Comparison of ENCODE assay signal across 8 cellular contexts in the genomic region with DNA sequence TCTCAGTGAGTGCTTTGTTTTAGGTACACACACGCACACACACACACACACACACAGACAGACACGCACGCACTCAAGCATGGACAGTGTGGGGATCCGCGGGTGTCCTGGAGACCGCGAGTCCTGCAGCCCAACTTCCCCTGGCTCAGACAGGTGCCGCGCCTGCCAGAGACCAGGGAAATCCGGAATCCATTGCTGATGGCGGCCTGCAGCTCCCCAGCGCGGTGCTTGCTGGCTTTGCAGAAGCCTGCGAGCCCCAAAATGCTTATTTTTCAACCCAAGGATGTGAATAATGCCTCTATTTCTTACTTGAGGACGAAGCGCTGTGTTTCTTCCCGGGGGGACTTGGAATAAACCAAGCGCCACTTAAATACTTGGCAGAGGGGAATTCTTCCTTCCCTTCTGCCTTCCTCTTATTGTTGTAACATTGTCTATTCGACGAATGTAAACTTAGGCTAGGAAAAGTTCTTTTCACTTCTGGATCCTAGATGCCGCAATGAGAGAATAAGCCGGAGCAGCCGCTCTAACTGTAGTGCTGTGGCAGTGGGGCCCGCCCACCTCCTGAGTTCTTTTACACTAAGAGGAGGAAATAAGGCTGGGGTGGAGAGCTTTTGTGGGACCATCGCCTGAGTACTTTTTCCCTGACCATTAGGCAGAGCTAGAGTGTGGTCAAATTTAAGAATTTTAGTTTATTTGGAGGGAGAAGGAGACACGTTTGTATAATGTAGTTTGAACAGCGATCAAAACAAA. TPM values are rescaled to one million over a fixed set of nuclear protein-coding genes. Genes with fewer than 3 reads are reported as not detected.
DNase-seq lines count a peak whose midpoint lies in the region; ATAC-seq and TF ChIP-seq lines count a peak whose summit lies in the region.

No MANE protein-coding gene starts in this region.

- WGBS in spleen, 5 donors, result 4 to 7% (median 6%) methylated on average over 25 to 27 of the region's 27 CpGs

- no peaks in the 10 kb centered on the region for H3K27me3 ChIP-seq in kidney epithelial cell (ENCODE audit: control insufficient read depth, insufficient read depth, low read length)
- H3K27me3 ChIP-seq in spleen (replicated peaks in 1 of 7), result peaks cover 2 to 39% (median 12%) of the 10 kb centered on the region in 7 donors

- H3K27ac ChIP-seq in spleen, result peak overlapping the region in 7 of 8 donors; percentile 66 to 83 (median 80)

- H3K4me3 ChIP-seq in GM12865 (ENCODE audit: low read depth, low read length) (peak overlapping the region; percentile 48), kidney epithelial cell (ENCODE audit: low read depth, low read length) (peak overlapping the region; percentile 65), spleen (peak overlapping the region; percentile 55 to 87 (median 65))

- peaks cover 18% of the 10 kb centered on the region for H3K36me3 Mint-ChIP-seq in T-helper 1 cell treated with Interleukin-12 subunit alpha and Interleukin-12 subunit beta and Interleukin-4 antibody, amounts not matched to agents 30 μg/mL and 1 μg/mL, for 36 hours (ENCODE audit: low read depth)
- H3K36me3 Mint-ChIP-seq in central memory CD8-positive, alpha-beta T cell (ENCODE audit: insufficient read depth), result no peaks in the 10 kb centered on the region

- TF ChIP-seq CTCF in GM12865 (IDR thresholded peaks at IDR 0.05; ENCODE audit: insufficient read depth, low read depth, low read length, missing control alignments) (peak; percentile 19), kidney epithelial cell (IDR thresholded peaks at IDR 0.05; ENCODE audit: insufficient read depth, low read length, poor library complexity, severe bottlenecking) (peak; percentile 59), spleen (IDR thresholded peaks at IDR 0.05 in 8 of 11, conservative IDR thresholded peaks at IDR 0.05 in 3 of 11) (peak in 1 of 11 experiments; percentile 12)

- peaks cover 31% of the 10 kb centered on the region for H3K27me3 Mint-ChIP-seq in T-helper 1 cell treated with Interleukin-12 subunit alpha and Interleukin-12 subunit beta and Interleukin-4 antibody, amounts not matched to agents 30 μg/mL and 1 μg/mL, for 36 hours (ENCODE audit: low read depth)
- H3K27me3 Mint-ChIP-seq in central memory CD8-positive, alpha-beta T cell, result peaks cover 36% of the 10 kb centered on the region

- H3K9me3 ChIP-seq in spleen, result no peaks in the 10 kb centered on the region

- no peaks in the 10 kb centered on the region for H3K9me3 Mint-ChIP-seq in T-helper 1 cell treated with Interleukin-12 subunit alpha and Interleukin-12 subunit beta and Interleukin-4 antibody, amounts not matched to agents 30 μg/mL and 1 μg/mL, for 36 hours
- H3K9me3 Mint-ChIP-seq in central memory CD8-positive, alpha-beta T cell, result no peaks in the 10 kb centered on the region

- DNase-seq in GM12865 (ENCODE audit: low read depth) (peak; percentile 29), kidney epithelial cell (ENCODE audit: low read depth) (no peak), spleen (peak; percentile 78), OCI-M2 (lab: John Stamatoyannopoulos, UW; ENCODE audit: unreplicated experiment) (no peak)
- DNase-seq in central memory CD8-positive, alpha-beta T cell (ENCODE audit: low spot score in 2 of 2), result no peak

- intact Hi-C loops in spleen (cut with DNase I; ENCODE audit: low total_unique reads), result no loop called here

- peaks cover 25% of the 10 kb centered on the region for H3K4me1 Mint-ChIP-seq in T-helper 1 cell treated with Interleukin-12 subunit alpha and Interleukin-12 subunit beta and Interleukin-4 antibody, amounts not matched to agents 30 μg/mL and 1 μg/mL, for 36 hours (ENCODE audit: low read depth)
- H3K4me1 Mint-ChIP-seq in central memory CD8-positive, alpha-beta T cell, result peaks cover 6% of the 10 kb centered on the region

- no peak overlapping the region for H3K27ac Mint-ChIP-seq in T-helper 1 cell treated with Interleukin-12 subunit alpha and Interleukin-12 subunit beta and Interleukin-4 antibody, amounts not matched to agents 30 μg/mL and 1 μg/mL, for 36 hours
- H3K27ac Mint-ChIP-seq in central memory CD8-positive, alpha-beta T cell (ENCODE audit: low read depth), result no peak overlapping the region

- H3K4me1 ChIP-seq in spleen, result peaks cover 0 to 41% (median 25%) of the 10 kb centered on the region in 6 donors

- peak overlapping the region; percentile 78 for H3K4me3 Mint-ChIP-seq in T-helper 1 cell treated with Interleukin-12 subunit alpha and Interleukin-12 subunit beta and Interleukin-4 antibody, amounts not matched to agents 30 μg/mL and 1 μg/mL, for 36 hours
- peak overlapping the region; percentile 62 for H3K4me3 Mint-ChIP-seq in central memory CD8-positive, alpha-beta T cell

- ATAC-seq in HG02981 (IDR thresholded peaks at IDR 0.05; ENCODE audit: unreplicated experiment) (peak; percentile 35), HG02623 (IDR thresholded peaks at IDR 0.05; ENCODE audit: unreplicated experiment) (no peak)
- peak; percentile 23 for ATAC-seq in central memory CD8-positive, alpha-beta T cell (replicated peaks; ENCODE audit: extremely low read depth, poor library complexity, severe bottlenecking)

- H3K36me3 ChIP-seq in kidney epithelial cell (ENCODE audit: control insufficient read depth, insufficient read depth, low read length) (no peaks in the 10 kb centered on the region), spleen (no peaks in the 10 kb centered on the region)

- TF ChIP-seq POLR2A in spleen (IDR thresholded peaks at IDR 0.05), result no peak

RNA-seq across cellular contexts. Expression of a gene that starts 0.8 kb away (rescaled TPM):
- 62.0 and 64.7 TPM in 2 replicates for total RNA-seq in kidney epithelial cell
- total RNA-seq in spleen, result 10 to 100 TPM; 10.4 to 21.6 (median 18.3) TPM
- 1 to 10 TPM in 2 of 3 donors, under 1 TPM in 1; 0.54 to 1.8 (median 1.7) TPM for polyA plus RNA-seq in spleen

Comparison
In these comparisons a context has a peak if more than half of its experiments do, and no peak if none do; other contexts are left out.
1. DNase-seq: peak in GM12865 (single experiment) and spleen (single experiment); none in central memory CD8-positive, alpha-beta T cell (0 of 2), kidney epithelial cell (single experiment) and OCI-M2 (single experiment).
2. Peak in every context shown above with its lines, with median percentiles within 50 percentile points of each other: H3K4me3 ChIP-seq.